In the genomic region with DNA sequence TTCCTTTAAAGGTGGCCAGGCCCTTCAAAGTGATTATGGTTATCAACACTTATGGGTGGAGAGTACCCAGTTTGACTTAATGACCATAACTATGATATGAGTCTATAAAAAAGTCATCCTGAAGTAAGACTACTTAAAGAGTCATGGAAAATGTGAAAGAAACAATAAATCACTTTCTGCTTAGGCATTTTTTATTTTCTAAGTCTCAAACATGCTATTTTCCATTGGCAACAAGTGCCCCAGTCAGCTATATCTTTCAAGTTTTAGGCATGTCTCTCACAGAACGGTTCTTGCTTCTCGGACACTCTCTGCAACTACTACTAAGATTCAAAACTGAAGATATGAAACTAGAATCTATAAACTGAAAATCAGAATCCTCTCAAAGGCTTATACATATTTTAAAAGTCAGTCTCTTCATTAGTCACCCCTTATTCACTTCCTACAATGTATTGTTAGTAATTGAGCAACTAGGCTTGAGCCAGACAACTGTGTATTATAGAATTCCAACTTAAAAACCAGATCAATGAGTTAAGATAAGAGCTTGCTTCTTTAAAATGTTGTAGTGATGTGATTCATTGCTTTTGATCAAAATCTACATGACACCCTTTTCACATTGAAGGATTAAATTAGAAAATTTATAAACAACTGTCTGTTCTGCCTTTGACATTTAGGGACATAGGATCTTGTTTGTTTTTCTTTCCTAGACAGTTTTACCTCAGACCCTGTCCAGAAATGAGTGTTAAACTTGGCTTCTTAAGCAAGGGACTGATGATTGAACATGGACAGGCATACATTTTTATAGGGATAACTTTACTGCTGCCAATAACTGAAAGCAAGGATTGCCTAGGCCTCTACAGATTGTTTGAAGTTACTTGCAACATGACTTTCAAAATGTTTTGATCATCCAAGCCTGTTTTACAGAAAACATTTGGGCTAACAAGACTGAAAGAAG, we compare ENCODE assay signal across 1 cellular context.
TF ChIP-seq lines count a peak whose summit lies in the region.

No MANE protein-coding gene starts in this region.

TF ChIP-seq in WTC11, 78 proteins besides CTCF, POLR2A, EP300 and RAD21 (continued from another document):
- TF ChIP-seq STAT6 (CRISPR knock-in tag; conservative IDR thresholded peaks at IDR 0.05; ENCODE audit: low read depth) (no peak), ZNF232 (CRISPR knock-in tag; IDR thresholded peaks at IDR 0.05) (no peak), PRRX2 (CRISPR knock-in tag; IDR thresholded peaks at IDR 0.05) (no peak), GABPB1 (CRISPR knock-in tag; IDR thresholded peaks at IDR 0.05) (no peak), E2F5 (CRISPR knock-in tag; IDR thresholded peaks at IDR 0.05) (no peak), ZBTB21 (CRISPR knock-in tag; IDR thresholded peaks at IDR 0.05; ENCODE audit: borderline replicate concordance) (no peak), ZNF121 (CRISPR knock-in tag; IDR thresholded peaks at IDR 0.05) (no peak)
- TF ChIP-seq, protein P1, sequence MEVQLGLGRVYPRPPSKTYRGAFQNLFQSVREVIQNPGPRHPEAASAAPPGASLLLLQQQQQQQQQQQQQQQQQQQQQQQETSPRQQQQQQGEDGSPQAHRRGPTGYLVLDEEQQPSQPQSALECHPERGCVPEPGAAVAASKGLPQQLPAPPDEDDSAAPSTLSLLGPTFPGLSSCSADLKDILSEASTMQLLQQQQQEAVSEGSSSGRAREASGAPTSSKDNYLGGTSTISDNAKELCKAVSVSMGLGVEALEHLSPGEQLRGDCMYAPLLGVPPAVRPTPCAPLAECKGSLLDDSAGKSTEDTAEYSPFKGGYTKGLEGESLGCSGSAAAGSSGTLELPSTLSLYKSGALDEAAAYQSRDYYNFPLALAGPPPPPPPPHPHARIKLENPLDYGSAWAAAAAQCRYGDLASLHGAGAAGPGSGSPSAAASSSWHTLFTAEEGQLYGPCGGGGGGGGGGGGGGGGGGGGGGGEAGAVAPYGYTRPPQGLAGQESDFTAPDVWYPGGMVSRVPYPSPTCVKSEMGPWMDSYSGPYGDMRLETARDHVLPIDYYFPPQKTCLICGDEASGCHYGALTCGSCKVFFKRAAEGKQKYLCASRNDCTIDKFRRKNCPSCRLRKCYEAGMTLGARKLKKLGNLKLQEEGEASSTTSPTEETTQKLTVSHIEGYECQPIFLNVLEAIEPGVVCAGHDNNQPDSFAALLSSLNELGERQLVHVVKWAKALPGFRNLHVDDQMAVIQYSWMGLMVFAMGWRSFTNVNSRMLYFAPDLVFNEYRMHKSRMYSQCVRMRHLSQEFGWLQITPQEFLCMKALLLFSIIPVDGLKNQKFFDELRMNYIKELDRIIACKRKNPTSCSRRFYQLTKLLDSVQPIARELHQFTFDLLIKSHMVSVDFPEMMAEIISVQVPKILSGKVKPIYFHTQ (CRISPR knock-in tag; IDR thresholded peaks at IDR 0.05): no peak
- TF ChIP-seq, protein P2, sequence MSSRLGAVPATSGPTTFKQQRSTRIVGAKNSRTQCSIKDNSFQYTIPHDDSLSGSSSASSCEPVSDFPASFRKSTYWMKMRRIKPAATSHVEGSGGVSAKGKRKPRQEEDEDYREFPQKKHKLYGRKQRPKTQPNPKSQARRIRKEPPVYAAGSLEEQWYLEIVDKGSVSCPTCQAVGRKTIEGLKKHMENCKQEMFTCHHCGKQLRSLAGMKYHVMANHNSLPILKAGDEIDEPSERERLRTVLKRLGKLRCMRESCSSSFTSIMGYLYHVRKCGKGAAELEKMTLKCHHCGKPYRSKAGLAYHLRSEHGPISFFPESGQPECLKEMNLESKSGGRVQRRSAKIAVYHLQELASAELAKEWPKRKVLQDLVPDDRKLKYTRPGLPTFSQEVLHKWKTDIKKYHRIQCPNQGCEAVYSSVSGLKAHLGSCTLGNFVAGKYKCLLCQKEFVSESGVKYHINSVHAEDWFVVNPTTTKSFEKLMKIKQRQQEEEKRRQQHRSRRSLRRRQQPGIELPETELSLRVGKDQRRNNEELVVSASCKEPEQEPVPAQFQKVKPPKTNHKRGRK (CRISPR knock-in tag; IDR thresholded peaks at IDR 0.05; ENCODE audit: borderline replicate concordance): no peak
TF ChIP-seq in WTC11: peak in this region for 0.
